23 cellular contexts compared by ENCODE assay signal in genomic region chr10:14438057-14438456, GRCh38.
"Had no signal": no experiment of that assay in that cellular context is flagged by ENCODE, and none has a peak within 500 bp of the region (broad histone marks: within the 10 kb centered on the region; RNA-seq: fewer than 3 reads in every experiment).

No MANE protein-coding gene starts in this region.

- ATAC-seq: Panc1, PC-3, Right ventricle myocardium inferior, SK-N-SH treated with all-trans-retinoic acid at 6 μM for 48 hours had no signal

- H3K4me3 Mint-ChIP-seq: IgD-negative memory B cell had no signal

- H3K36me3 Mint-ChIP-seq: IgD-negative memory B cell had no signal

- H3K27ac Mint-ChIP-seq: IgD-negative memory B cell had no signal

- DNase-seq: KBM-7, MV-4-11, NCI-H1048, NCI-H1105, NCI-H1436 treated with DMSO at 0.1 percent for 48 hours, NCI-H1694, NCI-H187 treated with DMSO at 0.1 percent for 48 hours, NCI-H2029 treated with DMSO at 0.1 percent for 48 hours, NCI-H2107, NCI-H226, NCI-H446, NCI-H510A, NCI-H524 treated with DMSO at 0.1 percent for 48 hours, NCI-H69, NCI-H774, PC-3, SHP77 treated with DMSO at 0.1 percent for 48 hours, SJCRH30, T-helper 1 cell had no signal

- H3K4me1 Mint-ChIP-seq: IgD-negative memory B cell had no signal
